In the genomic region with DNA sequence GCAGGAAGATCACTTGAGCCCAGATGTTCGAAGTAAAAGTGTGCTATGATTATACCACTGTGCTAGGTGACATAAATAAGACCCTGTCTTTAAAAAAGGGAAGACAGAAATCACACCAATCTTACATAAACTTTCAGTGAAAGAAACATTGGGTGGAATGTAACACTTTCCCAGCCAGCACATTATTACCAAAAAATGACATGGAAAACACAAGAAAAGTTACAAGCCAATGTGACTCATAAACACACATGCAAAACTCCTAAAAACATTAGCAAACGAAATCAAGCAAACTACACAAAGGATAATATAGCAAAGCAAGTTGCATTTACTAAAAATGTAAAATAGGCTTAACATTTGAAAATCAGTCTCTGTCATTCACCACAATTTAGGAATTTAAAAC, we compare ENCODE assay signal across 20 cellular contexts.
"Had no signal": no experiment of that assay in that cellular context is flagged by ENCODE, and none has a peak within 500 bp of the region (broad histone marks: within the 10 kb centered on the region; RNA-seq: fewer than 3 reads in every experiment).

No MANE protein-coding gene starts in this region.

- ATAC-seq: effector memory CD8-positive, alpha-beta T cell; left cardiac atrium; lower lobe of right lung; natural killer cell; sciatic nerve; stimulated activated memory B cell treated with anti-CD40 and anti-IgM and Interleukin-4, amounts not matched to agents 10 μg/mL and 1 μg/mL and 100 μg/mL, for 72 hours had no signal

- H3K4me2 ChIP-seq: hepatocyte had no signal

- DNase-seq: effector memory CD8-positive, alpha-beta T cell; esophagus squamous epithelium; foreskin melanocyte; head of caudate nucleus; kidney; left cardiac atrium; left ventricle myocardium inferior; lower lobe of right lung; natural killer cell; posterior cingulate gyrus; spleen; stimulated activated CD4-positive, alpha-beta T cell treated with anti-CD3 and anti-CD28 coated beads, Interleukin-15, amount 100 ng/mL, for 24 hours; stimulated activated CD4-positive, alpha-beta T cell treated with anti-CD3 and anti-CD28 coated beads, Interleukin-1b, Interleukin-23, amount 100 ng/mL, for 48 hours; stimulated activated CD4-positive, alpha-beta T cell treated with anti-CD3 and anti-CD28 coated beads, Interleukin-4, amount 100 ng/mL, for 24 hours; tibial artery; upper lobe of left lung; uterus had no signal

- H3K9me3 ChIP-seq: esophagus squamous epithelium, left ventricle myocardium inferior, lower lobe of right lung, spleen, tibial artery, upper lobe of left lung, uterus had no signal

- H3K27ac ChIP-seq: esophagus squamous epithelium, hepatocyte, left ventricle myocardium inferior, lower lobe of right lung, spleen, tibial artery, upper lobe of left lung, uterus had no signal

- H3K4me1 ChIP-seq: lower lobe of right lung, upper lobe of left lung had no signal

- H3K36me3 ChIP-seq: esophagus squamous epithelium, lower lobe of right lung, tibial artery, upper lobe of left lung, uterus had no signal

- H2AFZ ChIP-seq: hepatocyte had no signal

- H3K4me3 ChIP-seq: esophagus squamous epithelium, hepatocyte, left ventricle myocardium inferior, lower lobe of right lung, spleen, tibial artery, upper lobe of left lung, uterus had no signal

- H3K27me3 ChIP-seq: esophagus squamous epithelium, hepatocyte, spleen, tibial artery, upper lobe of left lung, uterus had no signal
